Comparison of ENCODE assay signal across 12 cellular contexts in the genomic region with DNA sequence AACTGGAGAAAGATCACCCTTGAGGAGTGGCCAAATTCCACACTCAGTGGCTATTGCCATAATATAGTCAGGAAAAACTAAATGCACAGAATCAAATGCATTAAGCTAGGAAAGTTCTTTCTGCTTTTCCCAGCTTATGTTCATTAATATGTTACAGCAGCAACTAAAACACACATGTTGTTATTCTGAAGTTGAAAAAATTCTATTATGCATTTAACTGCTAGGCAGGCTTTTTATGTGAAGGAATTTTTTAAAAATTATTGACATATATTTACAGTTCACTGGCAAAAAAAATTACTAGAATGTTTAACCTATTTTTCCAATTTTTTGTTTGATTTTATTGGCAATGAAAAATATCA. TPM values are rescaled to one million over a fixed set of nuclear protein-coding genes. Genes with fewer than 3 reads are reported as not detected.
DNase-seq lines count a peak whose midpoint lies in the region; ATAC-seq and TF ChIP-seq lines count a peak whose summit lies in the region.
"Had no signal": no experiment of that assay in that cellular context is flagged by ENCODE, and none has a peak within 500 bp of the region (broad histone marks: within the 10 kb centered on the region; RNA-seq: fewer than 3 reads in every experiment).

No MANE protein-coding gene starts in this region.

- H3K27ac Mint-ChIP-seq in osteocyte (ENCODE audit: unreplicated experiment) = peak overlapping the region; percentile 99
- H3K27ac Mint-ChIP-seq in CD8-positive, alpha-beta T cell = no peak overlapping the region
- H3K27ac Mint-ChIP-seq: activated naive CD8-positive, alpha-beta T cell had no signal

- TF ChIP-seq POLR2A in esophagus muscularis mucosa (IDR thresholded peaks at IDR 0.05; ENCODE audit: low read depth) (no peak), vagina (IDR thresholded peaks at IDR 0.05) (no peak)

- H3K27ac ChIP-seq in heart right ventricle = peak overlapping the region; percentile 68 to 94 (median 90)
- peak overlapping the region; percentile 84 to 87 (median 84) for H3K27ac ChIP-seq in esophagus muscularis mucosa (replicated peaks in 1 of 4)
- peak overlapping the region; percentile 89 for H3K27ac ChIP-seq in vagina
- no peak overlapping the region for H3K27ac ChIP-seq in CD8-positive, alpha-beta T cell (ENCODE audit: low read depth, low read length)
- H3K27ac ChIP-seq: ovary, VCaP had no signal

- H3K27me3 Mint-ChIP-seq in osteocyte (ENCODE audit: unreplicated experiment) = no peaks in the 10 kb centered on the region
- H3K27me3 Mint-ChIP-seq in CD8-positive, alpha-beta T cell (ENCODE audit: low read depth) = peaks cover 10% of the 10 kb centered on the region

- H3K9me3 ChIP-seq in heart right ventricle = peaks cover 0 to 12% (median 0%) of the 10 kb centered on the region in 11 donors
- no peaks in the 10 kb centered on the region for H3K9me3 ChIP-seq in esophagus muscularis mucosa
- H3K9me3 ChIP-seq in vagina = no peaks in the 10 kb centered on the region
- H3K9me3 ChIP-seq in CD8-positive, alpha-beta T cell (ENCODE audit: low read length) = no peaks in the 10 kb centered on the region
- H3K9me3 ChIP-seq: ovary had no signal

- DNase-seq in heart right ventricle (no peak), Right ventricle myocardium superior (no peak), esophagus muscularis mucosa (ENCODE audit: extremely low spot score) (no peak), osteocyte (ENCODE audit: extremely low spot score, unreplicated experiment) (no peak), vagina (ENCODE audit: extremely low spot score in 2 of 2) (no peak), superior temporal gyrus (ENCODE audit: extremely low spot score) (no peak), DMS79 treated with DMSO at 0.1 percent for 48 hours (lab: John Stamatoyannopoulos, UW) (no peak)
- DNase-seq in CD8-positive, alpha-beta T cell = no peak
- DNase-seq: DMS153 had no signal

- POLR2A ChIA-PET in CD8-positive, alpha-beta T cell (lab: Charles Lee) = no interaction called here

- H3K27me3 ChIP-seq in heart right ventricle = no peaks in the 10 kb centered on the region
- no peaks in the 10 kb centered on the region for H3K27me3 ChIP-seq in esophagus muscularis mucosa
- no peaks in the 10 kb centered on the region for H3K27me3 ChIP-seq in vagina
- no peaks in the 10 kb centered on the region for H3K27me3 ChIP-seq in CD8-positive, alpha-beta T cell (ENCODE audit: insufficient read depth, low read length)
- H3K27me3 ChIP-seq: ovary had no signal

- peak in 1 of 8 donors; percentile 8 for ATAC-seq in heart right ventricle
- ATAC-seq in Right ventricle myocardium superior (ENCODE audit: poor library complexity) = no peak
- no peak for ATAC-seq in CD8-positive, alpha-beta T cell

- H3K9me3 Mint-ChIP-seq in osteocyte (ENCODE audit: unreplicated experiment) = no peaks in the 10 kb centered on the region
- H3K9me3 Mint-ChIP-seq in CD8-positive, alpha-beta T cell = no peaks in the 10 kb centered on the region

- H3K36me3 ChIP-seq in heart right ventricle (no peaks in the 10 kb centered on the region), esophagus muscularis mucosa (no peaks in the 10 kb centered on the region), vagina (no peaks in the 10 kb centered on the region)
- no peaks in the 10 kb centered on the region for H3K36me3 ChIP-seq in CD8-positive, alpha-beta T cell (ENCODE audit: insufficient read depth, low read length)
- H3K36me3 ChIP-seq: ovary had no signal

- H3K4me3 Mint-ChIP-seq in osteocyte (ENCODE audit: unreplicated experiment) = peak overlapping the region; percentile 69
- no peak overlapping the region for H3K4me3 Mint-ChIP-seq in CD8-positive, alpha-beta T cell
- H3K4me3 Mint-ChIP-seq: activated naive CD8-positive, alpha-beta T cell had no signal

- TF ChIP-seq CTCF in heart right ventricle (IDR thresholded peaks at IDR 0.05) (no peak), esophagus muscularis mucosa (IDR thresholded peaks at IDR 0.05) (no peak), osteocyte (IDR thresholded peaks at IDR 0.05) (no peak), vagina (IDR thresholded peaks at IDR 0.05) (no peak)
- no peak for TF ChIP-seq CTCF in CD8-positive, alpha-beta T cell (IDR thresholded peaks at IDR 0.05)

- intact Hi-C loops in heart right ventricle (cut with DNase I) (loop anchor here in 2 of 10 donors (5.0 to 10.0 kb wide), 2 partner anchors 89 to 91 kb away; no protein-coding TSS in a partner anchor), Right ventricle myocardium superior (cut with DNase I) (no loop called here), esophagus muscularis mucosa (cut with DNase I) (no loop called here), vagina (cut with DNase I) (no loop called here)
- intact Hi-C loops in CD8-positive, alpha-beta T cell (cut with DNase I, micrococcal nuclease) = no loop called here

- TF ChIP-seq EP300 in esophagus muscularis mucosa (IDR thresholded peaks at IDR 0.05) = no peak

- no peaks in the 10 kb centered on the region for H3K36me3 Mint-ChIP-seq in osteocyte (ENCODE audit: unreplicated experiment)
- H3K36me3 Mint-ChIP-seq in CD8-positive, alpha-beta T cell = no peaks in the 10 kb centered on the region
- H3K36me3 Mint-ChIP-seq: activated naive CD8-positive, alpha-beta T cell had no signal

- H3K4me1 ChIP-seq in heart right ventricle (peaks cover 4 to 100% (median 74%) of the 10 kb centered on the region in 9 donors), esophagus muscularis mucosa (peaks cover 47 to 97% (median 96%) of the 10 kb centered on the region in 4 donors), vagina (peaks cover 59% of the 10 kb centered on the region)
- H3K4me1 ChIP-seq in CD8-positive, alpha-beta T cell (ENCODE audit: insufficient read depth, low read length) = no peaks in the 10 kb centered on the region

- CTCF ChIA-PET in CD8-positive, alpha-beta T cell (lab: Charles Lee) = no interaction called here

- peaks cover 58% of the 10 kb centered on the region for H3K4me1 Mint-ChIP-seq in osteocyte (ENCODE audit: unreplicated experiment)
- no peaks in the 10 kb centered on the region for H3K4me1 Mint-ChIP-seq in CD8-positive, alpha-beta T cell (ENCODE audit: low read depth)

- H3K4me3 ChIP-seq in heart right ventricle = peak overlapping the region in 9 of 10 donors; percentile 16 to 54 (median 46)
- peak overlapping the region; percentile 34 to 54 (median 40) for H3K4me3 ChIP-seq in esophagus muscularis mucosa
- no peak overlapping the region for H3K4me3 ChIP-seq in vagina
- H3K4me3 ChIP-seq in CD8-positive, alpha-beta T cell (ENCODE audit: low read depth, low read length) = no peak overlapping the region

RNA-seq across cellular contexts. Expression of gene SCHIP1, which starts 13.8 kb away (rescaled TPM):
- total RNA-seq in heart right ventricle (10 to 100 TPM; 35.4 to 66.2 (median 57.9) TPM), Right ventricle myocardium superior (56.2 TPM), esophagus muscularis mucosa (10 to 100 TPM; 10.8 to 23.5 (median 14.3) TPM), osteocyte (3.5 and 5.9 TPM in 2 replicates), vagina (17.7 TPM)
- polyA plus RNA-seq in heart right ventricle = 10 to 100 TPM; 14.8 to 62.5 TPM
- total RNA-seq in CD8-positive, alpha-beta T cell = not detected

Comparison
In these comparisons a context has a peak if more than half of its experiments do, and no peak if none do; other contexts are left out.
1. H3K4me3 ChIP-seq: peak in heart right ventricle (9 of 10) and esophagus muscularis mucosa (4 of 4); none in vagina (0 of 2) and CD8-positive, alpha-beta T cell (single experiment).